Comparison of ENCODE assay signal across 16 cellular contexts in the genomic region with DNA sequence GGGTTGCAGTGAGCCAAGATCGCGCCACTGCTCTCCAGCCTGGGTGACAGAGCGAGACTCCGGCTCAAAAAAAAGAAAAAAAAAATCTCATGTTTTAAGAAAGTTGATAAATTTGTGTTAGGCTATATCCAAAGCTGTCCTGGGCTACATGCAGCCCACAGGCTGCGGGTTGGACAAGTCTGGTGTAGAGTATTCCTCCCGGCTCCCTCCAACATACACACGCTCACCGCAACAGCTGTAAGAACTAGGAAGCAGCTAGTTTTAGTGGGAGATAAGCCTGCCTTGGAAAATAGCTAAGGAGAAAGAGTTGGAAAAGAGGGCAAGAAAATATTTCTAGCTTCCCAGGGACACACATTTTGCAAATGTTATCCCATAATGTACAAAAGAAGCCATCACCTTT. TPM values are rescaled to one million over a fixed set of nuclear protein-coding genes. Genes with fewer than 3 reads are reported as not detected.
A peak's percentile ranks its signal among the peaks of the same experiment; 100 is the strongest.
DNase-seq lines count a peak whose midpoint lies in the region; ATAC-seq and TF ChIP-seq lines count a peak whose summit lies in the region.
"Had no signal": no experiment of that assay in that cellular context is flagged by ENCODE, and none has a peak within 500 bp of the region (broad histone marks: within the 10 kb centered on the region; RNA-seq: fewer than 3 reads in every experiment).

No MANE protein-coding gene starts in this region.

- H3K9me3 Mint-ChIP-seq in nephron, result no peaks in the 10 kb centered on the region
- H3K9me3 Mint-ChIP-seq: activated CD4-positive, alpha-beta memory T cell treated with anti-CD3 and anti-CD28 coated beads, Interleukin-2, amount 10 ng/mL, durations not matched to agents 7 days and 5 days had no signal

- 82% methylated on average over 8 of the region's 8 CpGs for WGBS in esophagus muscularis mucosa
- WGBS in aorta, 2 donors, result 46 to 47% methylated on average over 8 of the region's 8 CpGs

- H3K4me1 Mint-ChIP-seq in nephron, result peaks cover 68% of the 10 kb centered on the region

- peak overlapping the region; percentile 12 to 57 (median 40) for H3K27ac ChIP-seq in esophagus muscularis mucosa (replicated peaks in 1 of 4)
- peak overlapping the region; percentile 9 to 25 for H3K27ac ChIP-seq in aorta (ENCODE audit: low read depth in 1 of 2, low read length in 2 of 2)
- H3K27ac ChIP-seq: right lobe of liver had no signal

- DNase-seq in Right ventricle myocardium superior (peak; percentile 32), Right ventricle myocardium inferior (ENCODE audit: missing footprints) (no peak), esophagus muscularis mucosa (ENCODE audit: extremely low spot score) (no peak), aorta (no peak), GM19240 (ENCODE audit: insufficient read length, low spot score) (no peak), RPMI8226 (no peak), ACHN (no peak)
- DNase-seq: activated CD4-positive, alpha-beta memory T cell treated with anti-CD3 and anti-CD28 coated beads, Interleukin-2, amount 10 ng/mL, durations not matched to agents 7 days and 5 days; activated naive CD4-positive, alpha-beta T cell treated with Interleukin-2 at 50 U/mL for 16 hours; DMS153; NCI-H1436 treated with DMSO at 0.1 percent for 48 hours; NCI-H510A; right lobe of liver had no signal

- H3K27me3 ChIP-seq in esophagus muscularis mucosa (no peaks in the 10 kb centered on the region), aorta (ENCODE audit: control insufficient read depth in 1 of 2, insufficient read depth in 2 of 2, low read length in 1 of 2) (no peaks in the 10 kb centered on the region)
- H3K27me3 ChIP-seq: right lobe of liver had no signal

- no peak for TF ChIP-seq POLR2A in esophagus muscularis mucosa (IDR thresholded peaks at IDR 0.05; ENCODE audit: low read depth)

- in situ Hi-C loops in ACHN (cut with HindIII; ENCODE audit: low pct_ligation_motif_present, low pct_unique_long_range_greater_than_20kb, low sequenced_read_pairs), result no loop called here

- TF ChIP-seq CTCF in esophagus muscularis mucosa (IDR thresholded peaks at IDR 0.05) (no peak), nephron (IDR thresholded peaks at IDR 0.05; ENCODE audit: unreplicated experiment in 3 of 3) (no peak)

- H3K36me3 Mint-ChIP-seq in nephron (ENCODE audit: low read depth), result peaks cover 11% of the 10 kb centered on the region

- H3K36me3 ChIP-seq in esophagus muscularis mucosa, result peaks cover 0 to 5% (median 0%) of the 10 kb centered on the region in 4 donors
- H3K36me3 ChIP-seq in aorta (ENCODE audit: control insufficient read depth in 1 of 2, insufficient read depth in 2 of 2, low read length in 1 of 2), result no peaks in the 10 kb centered on the region

- no peak overlapping the region for H3K4me3 ChIP-seq in esophagus muscularis mucosa
- peak overlapping the region in 1 of 2 donors; percentile 9 for H3K4me3 ChIP-seq in aorta (ENCODE audit: low read length in 2 of 2)
- H3K4me3 ChIP-seq: right lobe of liver had no signal

- intact Hi-C loops in Right ventricle myocardium superior (cut with DNase I), result loop anchor here (10.0 kb wide), 1 partner anchor 98 kb away; no protein-coding TSS in a partner anchor
- intact Hi-C loops in Right ventricle myocardium inferior (cut with DNase I), result no loop called here
- intact Hi-C loops in esophagus muscularis mucosa (cut with DNase I), result loop anchor here (5.0 kb wide), 1 partner anchor 46 kb away; a partner anchor contains a TSS
- intact Hi-C loops in aorta (cut with DNase I), result loop anchor here in 1 of 2 donors (5.0 kb wide), 2 partner anchors 34 to 36 kb away; no protein-coding TSS in a partner anchor

- TF ChIP-seq EP300 in esophagus muscularis mucosa (IDR thresholded peaks at IDR 0.05), result no peak

- peaks cover 43 to 99% (median 87%) of the 10 kb centered on the region in 4 donors for H3K4me1 ChIP-seq in esophagus muscularis mucosa
- peaks cover 4 to 9% of the 10 kb centered on the region in 2 donors for H3K4me1 ChIP-seq in aorta (ENCODE audit: control insufficient read depth in 1 of 2, insufficient read depth in 2 of 2, low read length in 2 of 2)

- no peaks in the 10 kb centered on the region for H3K9me3 ChIP-seq in esophagus muscularis mucosa
- H3K9me3 ChIP-seq in aorta (ENCODE audit: control insufficient read depth, low read length), result no peaks in the 10 kb centered on the region
- H3K9me3 ChIP-seq: right lobe of liver had no signal

- H3K27ac Mint-ChIP-seq in nephron, result peak overlapping the region; percentile 45 to 67 (median 52)
- H3K27ac Mint-ChIP-seq: activated CD4-positive, alpha-beta memory T cell treated with anti-CD3 and anti-CD28 coated beads, Interleukin-2, amount 10 ng/mL, durations not matched to agents 7 days and 5 days had no signal

- ATAC-seq in Right ventricle myocardium superior (ENCODE audit: poor library complexity) (peak; percentile 54), Right ventricle myocardium inferior (no peak), aorta (ENCODE audit: low FRiP score) (no peak)
- ATAC-seq: right lobe of liver had no signal

- H3K4me3 Mint-ChIP-seq in nephron, result no peak overlapping the region
- H3K4me3 Mint-ChIP-seq: activated CD4-positive, alpha-beta memory T cell treated with anti-CD3 and anti-CD28 coated beads, Interleukin-2, amount 10 ng/mL, durations not matched to agents 7 days and 5 days had no signal

- no peaks in the 10 kb centered on the region for H3K27me3 Mint-ChIP-seq in nephron (ENCODE audit: low read depth)
- H3K27me3 Mint-ChIP-seq: activated CD4-positive, alpha-beta memory T cell treated with anti-CD3 and anti-CD28 coated beads, Interleukin-2, amount 10 ng/mL, durations not matched to agents 7 days and 5 days had no signal

RNA-seq across cellular contexts. Expression of a gene that starts 46.6 kb away (rescaled TPM):
- 97.4 TPM for total RNA-seq in Right ventricle myocardium superior
- total RNA-seq in Right ventricle myocardium inferior, result 96.2 TPM
- 100 to 1,000 TPM in 2 of 4 donors, 10 to 100 TPM in 2; 69.6 to 151 (median 99.3) TPM for total RNA-seq in esophagus muscularis mucosa
- 100 to 1,000 TPM in 1 of 2 donors, 10 to 100 TPM in 1; 98.5 to 114 TPM for total RNA-seq in aorta
- 10 to 100 TPM; 11.3 to 17.7 TPM for polyA plus RNA-seq in aorta

RNA-seq across cellular contexts. Expression of a gene that starts 57.4 kb away (rescaled TPM):
- 6.7 TPM for total RNA-seq in Right ventricle myocardium superior
- total RNA-seq in Right ventricle myocardium inferior, result 7.0 TPM
- total RNA-seq in esophagus muscularis mucosa, result 1 to 10 TPM in 1 of 4 donors, under 1 TPM in 3; 0.42 to 1.4 (median 0.70) TPM
- under 1 TPM; 0.66 to 0.71 TPM for total RNA-seq in aorta
- polyA plus RNA-seq in aorta, result under 1 TPM in 1 of 2 donors, not detected in 1; 0.46 TPM
- total RNA-seq: RPMI7951, temporal lobe had no signal

RNA-seq across cellular contexts. Expression of a gene that starts 59.0 kb away (rescaled TPM):
- 20.9 TPM for total RNA-seq in Right ventricle myocardium superior
- total RNA-seq in Right ventricle myocardium inferior, result 22.5 TPM
- 10 to 100 TPM; 63.0 to 96.4 (median 79.6) TPM for total RNA-seq in esophagus muscularis mucosa
- 10 to 100 TPM; 25.6 to 26.1 TPM for total RNA-seq in aorta
- 10 to 100 TPM; 45.9 to 51.5 TPM for polyA plus RNA-seq in aorta
